Comparison of ENCODE assay signal across 8 cellular contexts in the genomic region with DNA sequence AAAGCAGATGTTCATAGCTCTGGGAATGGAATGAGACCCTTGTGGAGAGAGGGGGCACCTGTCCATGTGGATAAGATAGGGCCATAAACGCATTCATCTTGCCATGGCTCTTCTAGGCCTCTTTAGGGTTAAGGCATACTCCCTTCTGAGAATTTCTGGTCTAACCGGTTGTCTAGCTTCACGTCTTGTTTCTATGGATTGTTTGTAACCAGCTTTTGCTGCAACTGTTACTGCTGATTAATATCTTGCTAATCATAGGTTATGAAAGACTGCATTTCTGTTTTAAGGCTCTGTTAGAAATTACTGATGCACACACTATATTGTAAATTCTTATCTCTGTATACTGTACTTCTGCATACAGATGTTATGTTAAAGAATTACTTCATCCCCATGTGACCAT. TPM values are rescaled to one million over a fixed set of nuclear protein-coding genes. Genes with fewer than 3 reads are reported as not detected.
A peak's percentile ranks its signal among the peaks of the same experiment; 100 is the strongest.
DNase-seq lines count a peak whose midpoint lies in the region; ATAC-seq, FAIRE-seq and TF ChIP-seq lines count a peak whose summit lies in the region.
"Not testable (repeated sequence)": the region's sequence is repeated elsewhere in the genome, so short reads cannot be mapped to it uniquely, and the experiment has no call there.
"Had no signal": no experiment of that assay in that cellular context is flagged by ENCODE, and none has a peak within 500 bp of the region (broad histone marks: within the 10 kb centered on the region; RNA-seq: fewer than 3 reads in every experiment).

No MANE protein-coding gene starts in this region.

- H3K36me3 Mint-ChIP-seq in Calu3 (ENCODE audit: insufficient read depth, unreplicated experiment), result peaks cover 48% of the 10 kb centered on the region
- H3K36me3 Mint-ChIP-seq in T-helper 17 cell (ENCODE audit: low read depth), result not testable (repeated sequence)
- H3K36me3 Mint-ChIP-seq in activated naive CD8-positive, alpha-beta T cell, result peaks cover 44% of the 10 kb centered on the region
- H3K36me3 Mint-ChIP-seq in effector memory CD8-positive, alpha-beta T cell (ENCODE audit: insufficient read depth), result peaks cover 81% of the 10 kb centered on the region
- H3K36me3 Mint-ChIP-seq in natural killer cell treated with Interleukin-12 subunit alpha and Interleukin-12 subunit beta and Interleukin-15 and Interleukin-18, amount 100 ng/mL, for 72 hours, result peaks cover 59% of the 10 kb centered on the region

- H3K4me2 ChIP-seq in keratinocyte (ENCODE audit: control insufficient read depth, extremely low read depth, insufficient read depth, low read depth, low read length), result peak overlapping the region; percentile 51

- peak overlapping the region; percentile 40 for H3K27ac Mint-ChIP-seq in Calu3 (ENCODE audit: unreplicated experiment)
- H3K27ac Mint-ChIP-seq in T-helper 17 cell, result peak overlapping the region; percentile 59
- not testable (repeated sequence) for H3K27ac Mint-ChIP-seq in activated naive CD8-positive, alpha-beta T cell
- peak overlapping the region; percentile 59 to 75 for H3K27ac Mint-ChIP-seq in effector memory CD8-positive, alpha-beta T cell
- peak overlapping the region in 1 of 2 donors; percentile 8 for H3K27ac Mint-ChIP-seq in natural killer cell treated with Interleukin-12 subunit alpha and Interleukin-12 subunit beta and Interleukin-15 and Interleukin-18, amount 100 ng/mL, for 72 hours

- H4K20me1 ChIP-seq in keratinocyte (ENCODE audit: control insufficient read depth, extremely low read depth, insufficient read depth, low read length), result not testable (repeated sequence)

- not testable (repeated sequence) for BruUV-seq in Calu3 (replicated peaks; lab: Mats Ljungman, UMichigan)

- peaks cover 8 to 13% of the 10 kb centered on the region in 2 experiments for H3K36me3 ChIP-seq in keratinocyte (ENCODE audit: control insufficient read depth in 2 of 2, extremely low read depth in 1 of 2, insufficient read depth in 2 of 2, low read length in 2 of 2)

- not testable (repeated sequence) for H3K9me3 ChIP-seq in T-helper 17 cell (ENCODE audit: control insufficient read depth, low read length, poor library complexity, severe bottlenecking); keratinocyte (ENCODE audit: control insufficient read depth, low read depth, low read length)

- dilution Hi-C loops in keratinocyte (cut with MboI; ENCODE audit: extremely low pct_ligation_motif_present, low sequenced_read_pairs), result not testable (repeated sequence)

- peaks cover 24% of the 10 kb centered on the region for H3K4me1 ChIP-seq in keratinocyte (ENCODE audit: control insufficient read depth, extremely low read depth, insufficient read depth, low read length)

- ATAC-seq in T-helper 17 cell; effector memory CD8-positive, alpha-beta T cell (replicated peaks); natural killer cell treated with Interleukin-12 subunit alpha and Interleukin-12 subunit beta and Interleukin-15 and Interleukin-18, amount 100 ng/mL, for 72 hours: not testable (repeated sequence)

- CTCF ChIA-PET in Calu3 (lab: Charles Lee), result not testable (repeated sequence)

- H3K27me3 Mint-ChIP-seq in Calu3 (ENCODE audit: unreplicated experiment); T-helper 17 cell; activated naive CD8-positive, alpha-beta T cell; effector memory CD8-positive, alpha-beta T cell; natural killer cell treated with Interleukin-12 subunit alpha and Interleukin-12 subunit beta and Interleukin-15 and Interleukin-18, amount 100 ng/mL, for 72 hours: not testable (repeated sequence)

- not testable (repeated sequence) for H3K27me3 ChIP-seq in keratinocyte (ENCODE audit: control insufficient read depth, extremely low read depth, insufficient read depth, low read length)

- not testable (repeated sequence) for H3K9ac ChIP-seq in keratinocyte (ENCODE audit: control insufficient read depth, extremely low read depth, insufficient read depth, low read length)

- H3K9me1 ChIP-seq in keratinocyte (ENCODE audit: control insufficient read depth, extremely low read depth, insufficient read depth, low read length), result not testable (repeated sequence)

- intact Hi-C loops in Calu3 (cut with micrococcal nuclease; ENCODE audit: unreplicated experiment), result not testable (repeated sequence)

- peak overlapping the region; percentile 50 for H3K4me3 Mint-ChIP-seq in Calu3 (ENCODE audit: low read depth, unreplicated experiment)
- not testable (repeated sequence) for H3K4me3 Mint-ChIP-seq in T-helper 17 cell
- peak overlapping the region; percentile 6 for H3K4me3 Mint-ChIP-seq in activated naive CD8-positive, alpha-beta T cell
- peak overlapping the region; percentile 33 to 60 for H3K4me3 Mint-ChIP-seq in effector memory CD8-positive, alpha-beta T cell
- peak overlapping the region; percentile 59 for H3K4me3 Mint-ChIP-seq in natural killer cell treated with Interleukin-12 subunit alpha and Interleukin-12 subunit beta and Interleukin-15 and Interleukin-18, amount 100 ng/mL, for 72 hours

- H3K4me1 Mint-ChIP-seq in Calu3 (ENCODE audit: low read depth, unreplicated experiment), result peaks cover 53% of the 10 kb centered on the region
- peaks cover 42% of the 10 kb centered on the region for H3K4me1 Mint-ChIP-seq in T-helper 17 cell
- H3K4me1 Mint-ChIP-seq in activated naive CD8-positive, alpha-beta T cell (ENCODE audit: low read depth), result peaks cover 68% of the 10 kb centered on the region
- H3K4me1 Mint-ChIP-seq in effector memory CD8-positive, alpha-beta T cell (ENCODE audit: low read depth in 2 of 2), result peaks cover 46 to 55% of the 10 kb centered on the region in 2 donors
- peaks cover 52 to 56% of the 10 kb centered on the region in 2 donors for H3K4me1 Mint-ChIP-seq in natural killer cell treated with Interleukin-12 subunit alpha and Interleukin-12 subunit beta and Interleukin-15 and Interleukin-18, amount 100 ng/mL, for 72 hours (ENCODE audit: low read depth in 2 of 2)

- not testable (repeated sequence) for TF ChIP-seq CTCF in Calu3 (IDR thresholded peaks at IDR 0.05; ENCODE audit: unreplicated experiment); keratinocyte (optimal IDR thresholded peaks at IDR 0.05 in 1 of 3, IDR thresholded peaks at IDR 0.05 in 1 of 3, conservative IDR thresholded peaks at IDR 0.05 in 1 of 3; ENCODE audit: extremely low read depth in 1 of 3, insufficient read depth in 2 of 3, low read length in 3 of 3)

- not testable (repeated sequence) for DNase-seq in Calu3; T-helper 17 cell; effector memory CD8-positive, alpha-beta T cell; keratinocyte (ENCODE audit: low read depth, low spot score); natural killer cell treated with Interleukin-12 subunit alpha and Interleukin-12 subunit beta and Interleukin-15 and Interleukin-18, amount 100 ng/mL, for 72 hours (ENCODE audit: low spot score)
- DNase-seq in NCI-H510A (lab: John Stamatoyannopoulos, UW), result peak; percentile 19

- FAIRE-seq in keratinocyte (lab: Jason Lieb, UNC), result not testable (repeated sequence)

- not testable (repeated sequence) for H3K27ac ChIP-seq in keratinocyte (ENCODE audit: control insufficient read depth, insufficient read depth, low read length)

- peaks cover 24% of the 10 kb centered on the region for H3K79me2 ChIP-seq in keratinocyte (ENCODE audit: control insufficient read depth, insufficient read depth, low read length)

- not testable (repeated sequence) for H3K4me3 ChIP-seq in keratinocyte (ENCODE audit: control insufficient read depth in 2 of 3, extremely low read depth in 1 of 3, insufficient read depth in 2 of 3, low read depth in 1 of 3, low read length in 3 of 3)

- H2AFZ ChIP-seq in keratinocyte (ENCODE audit: control insufficient read depth, low read length), result not testable (repeated sequence)

- not testable (repeated sequence) for H3K9me3 Mint-ChIP-seq in Calu3 (ENCODE audit: low read depth, unreplicated experiment); activated naive CD8-positive, alpha-beta T cell (ENCODE audit: low read depth); effector memory CD8-positive, alpha-beta T cell; natural killer cell treated with Interleukin-12 subunit alpha and Interleukin-12 subunit beta and Interleukin-15 and Interleukin-18, amount 100 ng/mL, for 72 hours

RNA-seq across cellular contexts. Expression of gene GBP3, which starts 4.3 kb away (rescaled TPM):
- total RNA-seq in Calu3 (2022) (60.0 and 95.4 TPM in 2 replicates), T-helper 17 cell (10 to 100 TPM; 18.3 to 21.9 TPM)
- polyA plus RNA-seq in keratinocyte, result 37.1 to 51.1 TPM (median 42.6 TPM) in 3 replicates
- 28.5 TPM for polyA plus RNA-seq in keratinocyte (2011; ENCODE audit: low read depth)
- polyA plus RNA-seq in keratinocyte (2011; cell fraction: cytosol; rRNA removed), result 26.3 and 41.3 TPM in 2 replicates
- 40.1 and 45.9 TPM in 2 replicates for polyA plus RNA-seq in keratinocyte (2011; cell fraction: nucleus; rRNA removed)
- polyA plus RNA-seq in keratinocyte (2012; ENCODE audit: low replicate concordance), result 11.7 and 24.9 TPM in 2 replicates
- polyA minus RNA-seq in keratinocyte, result 22.2 to 56.7 TPM (median 45.3 TPM) in 3 replicates
- 20.9 TPM for polyA minus RNA-seq in keratinocyte (2011; cell fraction: cytosol; rRNA and poly(A)+ RNA removed)
- 14.4 and 31.1 TPM in 2 replicates for polyA minus RNA-seq in keratinocyte (2011; cell fraction: nucleus; rRNA and poly(A)+ RNA removed)
- total RNA-seq in natural killer cell treated with Interleukin-12 subunit alpha and Interleukin-12 subunit beta and Interleukin-15 and Interleukin-18, amount 100 ng/mL, for 72 hours, result 10 to 100 TPM; 36.6 to 88.6 TPM
- total RNA-seq: G401 had no signal

RNA-seq across cellular contexts. Expression of gene KYAT3, which starts 25.9 kb away (rescaled TPM):
- total RNA-seq in Calu3 (2022) (23.1 and 23.6 TPM in 2 replicates), T-helper 17 cell (10 to 100 TPM; 15.2 to 20.7 TPM)
- 24.2 to 50.6 TPM (median 30.4 TPM) in 3 replicates for polyA plus RNA-seq in keratinocyte
- polyA plus RNA-seq in keratinocyte (2011; ENCODE audit: low read depth), result 6.6 TPM
- 28.1 and 57.2 TPM in 2 replicates for polyA plus RNA-seq in keratinocyte (2011; cell fraction: cytosol; rRNA removed)
- polyA plus RNA-seq in keratinocyte (2011; cell fraction: nucleus; rRNA removed), result 27.8 and 38.8 TPM in 2 replicates
- 24.1 and 25.2 TPM in 2 replicates for polyA plus RNA-seq in keratinocyte (2012; ENCODE audit: low replicate concordance)
- polyA minus RNA-seq in keratinocyte, result 1.9 to 28.3 TPM (median 11.5 TPM) in 3 replicates
- 12.1 TPM for polyA minus RNA-seq in keratinocyte (2011; cell fraction: cytosol; rRNA and poly(A)+ RNA removed)
- polyA minus RNA-seq in keratinocyte (2011; cell fraction: nucleus; rRNA and poly(A)+ RNA removed), result 5.8 and 12.0 TPM in 2 replicates
- total RNA-seq in natural killer cell treated with Interleukin-12 subunit alpha and Interleukin-12 subunit beta and Interleukin-15 and Interleukin-18, amount 100 ng/mL, for 72 hours, result 10 to 100 TPM; 28.0 to 32.6 TPM

RNA-seq across cellular contexts. Expression of gene RBMXL1, which starts 25.9 kb away (rescaled TPM):
- 38.9 and 42.9 TPM in 2 replicates for total RNA-seq in Calu3 (2022)
- total RNA-seq in T-helper 17 cell, result 10 to 100 TPM; 20.5 to 25.5 TPM
- polyA plus RNA-seq in keratinocyte, result 4.5 to 8.4 TPM (median 6.8 TPM) in 3 replicates
- polyA plus RNA-seq in keratinocyte (2011; ENCODE audit: low read depth), result 2.8 TPM
- polyA plus RNA-seq in keratinocyte (2011; cell fraction: cytosol; rRNA removed), result 3.3 and 5.3 TPM in 2 replicates
- polyA plus RNA-seq in keratinocyte (2011; cell fraction: nucleus; rRNA removed), result 6.9 and 8.3 TPM in 2 replicates
- polyA plus RNA-seq in keratinocyte (2012; ENCODE audit: low replicate concordance), result 4.3 and 6.3 TPM in 2 replicates
- 3.5 to 10.2 TPM (median 5.8 TPM) in 3 replicates for polyA minus RNA-seq in keratinocyte
- 2.5 TPM for polyA minus RNA-seq in keratinocyte (2011; cell fraction: cytosol; rRNA and poly(A)+ RNA removed)
- 3.7 and 7.1 TPM in 2 replicates for polyA minus RNA-seq in keratinocyte (2011; cell fraction: nucleus; rRNA and poly(A)+ RNA removed)
- total RNA-seq in natural killer cell treated with Interleukin-12 subunit alpha and Interleukin-12 subunit beta and Interleukin-15 and Interleukin-18, amount 100 ng/mL, for 72 hours, result 10 to 100 TPM; 30.1 to 30.9 TPM

RNA-seq across cellular contexts. Expression of gene GBP1, which starts 46.7 kb away (rescaled TPM):
- total RNA-seq in Calu3 (2022), result 27.0 and 44.9 TPM in 2 replicates
- total RNA-seq in T-helper 17 cell, result 10 to 100 TPM; 27.3 to 29.4 TPM
- polyA plus RNA-seq in keratinocyte, result 12.0 to 36.5 TPM (median 22.7 TPM) in 3 replicates
- 8.0 TPM for polyA plus RNA-seq in keratinocyte (2011; ENCODE audit: low read depth)
- 10.4 and 16.0 TPM in 2 replicates for polyA plus RNA-seq in keratinocyte (2011; cell fraction: cytosol; rRNA removed)
- polyA plus RNA-seq in keratinocyte (2011; cell fraction: nucleus; rRNA removed), result 35.7 and 37.4 TPM in 2 replicates
- 3.3 and 10.7 TPM in 2 replicates for polyA plus RNA-seq in keratinocyte (2012; ENCODE audit: low replicate concordance)
- 6.1 to 52.6 TPM (median 37.0 TPM) in 3 replicates for polyA minus RNA-seq in keratinocyte
- 15.5 TPM for polyA minus RNA-seq in keratinocyte (2011; cell fraction: cytosol; rRNA and poly(A)+ RNA removed)
- 19.3 and 41.7 TPM in 2 replicates for polyA minus RNA-seq in keratinocyte (2011; cell fraction: nucleus; rRNA and poly(A)+ RNA removed)
- 100 to 1,000 TPM; 154 to 241 TPM for total RNA-seq in natural killer cell treated with Interleukin-12 subunit alpha and Interleukin-12 subunit beta and Interleukin-15 and Interleukin-18, amount 100 ng/mL, for 72 hours
- total RNA-seq: G401 had no signal
